In the genomic region with DNA sequence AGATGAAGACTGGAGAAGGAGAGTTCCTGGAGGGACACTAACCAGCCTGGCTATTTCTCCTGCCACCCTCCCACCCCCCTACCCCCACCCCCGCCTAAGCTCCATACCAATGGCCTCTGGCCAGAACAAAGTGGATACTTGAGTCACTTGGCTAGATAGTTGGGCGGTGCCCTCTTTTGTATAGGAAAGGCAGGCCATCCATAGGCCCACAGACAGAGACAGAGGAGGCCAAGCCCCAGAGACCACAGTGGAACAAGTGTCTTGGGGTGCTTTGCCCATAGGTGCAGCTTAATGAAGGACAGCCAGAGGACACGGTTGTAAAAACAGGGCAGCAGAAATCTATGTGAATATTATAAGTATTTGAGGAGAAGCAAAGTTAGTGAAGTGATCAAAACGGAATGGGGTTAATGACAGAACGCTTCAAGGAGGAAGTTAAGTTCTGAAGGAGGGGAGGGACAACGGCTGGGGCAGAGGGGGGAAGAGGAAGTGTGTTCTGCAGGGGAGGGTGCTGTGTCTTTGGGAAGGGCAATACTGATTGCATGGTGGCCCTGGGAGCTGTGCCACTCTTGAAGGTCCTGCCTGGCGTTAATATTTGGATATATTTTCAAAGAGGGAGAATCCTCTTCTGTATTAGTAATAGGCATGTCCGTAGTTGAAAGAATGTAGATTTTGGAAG, we compare ENCODE assay signal across 7 cellular contexts. TPM values are rescaled to one million over a fixed set of nuclear protein-coding genes. Genes with fewer than 3 reads are reported as not detected.
A peak's percentile ranks its signal among the peaks of the same experiment; 100 is the strongest.
DNase-seq lines count a peak whose midpoint lies in the region; ATAC-seq and TF ChIP-seq lines count a peak whose summit lies in the region.

No MANE protein-coding gene starts in this region.

- ATAC-seq in GM19328 (IDR thresholded peaks at IDR 0.05; ENCODE audit: unreplicated experiment) (peak; percentile 45), HG03025 (IDR thresholded peaks at IDR 0.05; ENCODE audit: low FRiP score, unreplicated experiment) (peak; percentile 39)

- no peaks in the 10 kb centered on the region for H3K36me3 ChIP-seq in right atrium auricular region

- H3K4me3 ChIP-seq in right atrium auricular region = no peak overlapping the region

- H3K9me3 ChIP-seq in right atrium auricular region = no peaks in the 10 kb centered on the region

- no peak for TF ChIP-seq CTCF in right atrium auricular region (IDR thresholded peaks at IDR 0.05)

- H3K27me3 ChIP-seq in right atrium auricular region = no peaks in the 10 kb centered on the region

- peak; percentile 30 for DNase-seq in T follicular helper cell (ENCODE audit: low read depth)
- peak; percentile 67 for DNase-seq in right atrium auricular region (ENCODE audit: low spot score)
- DNase-seq in NCI-H2227 (lab: John Stamatoyannopoulos, UW; ENCODE audit: unreplicated experiment) = no peak
- DNase-seq in COR-L47 (lab: John Stamatoyannopoulos, UW) = no peak
- DNase-seq in effector CD4-positive, alpha-beta T cell = no peak

- peak overlapping the region; percentile 4 to 42 for H3K27ac ChIP-seq in right atrium auricular region

- H3K4me1 ChIP-seq in right atrium auricular region = peaks cover 0 to 73% of the 10 kb centered on the region in 2 donors

RNA-seq across cellular contexts. Expression of a gene that starts 32.7 kb away (rescaled TPM):
- 10 to 100 TPM; 12.3 to 25.2 TPM for total RNA-seq in right atrium auricular region

Comparison
In these comparisons a context has a peak if more than half of its experiments do, and no peak if none do; other contexts are left out.
1. DNase-seq: peak in T follicular helper cell (single experiment) and right atrium auricular region (single experiment); none in NCI-H2227 (single experiment), COR-L47 (single experiment) and effector CD4-positive, alpha-beta T cell (single experiment).